In the genomic region with DNA sequence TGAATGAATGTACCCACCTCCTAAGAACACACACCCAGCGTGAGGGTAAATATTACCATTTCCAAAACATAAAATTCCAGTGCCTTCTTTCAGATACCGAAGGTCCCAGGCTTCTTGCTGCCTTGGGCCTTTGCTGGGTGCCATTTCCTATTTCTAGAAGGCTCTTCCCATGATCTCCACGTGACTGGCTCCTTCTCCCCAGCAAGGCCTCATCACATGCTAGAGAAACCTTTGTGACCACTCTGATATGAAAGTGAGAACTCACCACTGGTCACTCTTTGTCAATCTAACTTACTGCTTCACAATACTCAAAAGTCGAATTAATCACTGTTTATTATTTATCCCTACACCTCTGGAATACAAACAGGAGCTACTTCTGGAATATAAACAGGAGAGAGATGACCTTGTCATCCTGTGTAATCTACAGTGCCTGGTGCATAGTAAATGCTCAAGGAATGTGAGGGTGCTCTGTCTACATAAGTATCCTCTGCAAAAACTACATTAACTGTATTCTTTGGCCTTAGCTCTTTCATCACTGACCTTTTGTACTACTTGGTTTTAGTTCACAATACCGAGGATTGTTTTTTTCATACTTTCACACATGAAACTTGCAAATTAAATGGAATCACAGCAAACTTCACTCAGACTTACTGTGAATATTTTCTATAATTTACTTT, we compare ENCODE assay signal across 1 cellular context.
TF ChIP-seq lines count a peak whose summit lies in the region.

No MANE protein-coding gene starts in this region.

TF ChIP-seq in WTC11, 78 proteins besides CTCF, POLR2A, EP300 and RAD21:
- TF ChIP-seq, protein P1, sequence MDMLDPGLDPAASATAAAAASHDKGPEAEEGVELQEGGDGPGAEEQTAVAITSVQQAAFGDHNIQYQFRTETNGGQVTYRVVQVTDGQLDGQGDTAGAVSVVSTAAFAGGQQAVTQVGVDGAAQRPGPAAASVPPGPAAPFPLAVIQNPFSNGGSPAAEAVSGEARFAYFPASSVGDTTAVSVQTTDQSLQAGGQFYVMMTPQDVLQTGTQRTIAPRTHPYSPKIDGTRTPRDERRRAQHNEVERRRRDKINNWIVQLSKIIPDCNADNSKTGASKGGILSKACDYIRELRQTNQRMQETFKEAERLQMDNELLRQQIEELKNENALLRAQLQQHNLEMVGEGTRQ (CRISPR knock-in tag; IDR thresholded peaks at IDR 0.05), result no peak
- TF ChIP-seq SP1 (CRISPR knock-in tag; conservative IDR thresholded peaks at IDR 0.05), result no peak
- TF ChIP-seq OVOL2 (CRISPR knock-in tag; IDR thresholded peaks at IDR 0.05; ENCODE audit: borderline replicate concordance), result no peak
- TF ChIP-seq TEAD1 (CRISPR knock-in tag; IDR thresholded peaks at IDR 0.05), result no peak
- no peak for TF ChIP-seq KAT7 (CRISPR knock-in tag; IDR thresholded peaks at IDR 0.05; ENCODE audit: borderline replicate concordance)
- TF ChIP-seq NR2C2 (CRISPR knock-in tag; IDR thresholded peaks at IDR 0.05), result no peak
- TF ChIP-seq JUN (CRISPR knock-in tag; IDR thresholded peaks at IDR 0.05), result no peak
- TF ChIP-seq, protein P2, sequence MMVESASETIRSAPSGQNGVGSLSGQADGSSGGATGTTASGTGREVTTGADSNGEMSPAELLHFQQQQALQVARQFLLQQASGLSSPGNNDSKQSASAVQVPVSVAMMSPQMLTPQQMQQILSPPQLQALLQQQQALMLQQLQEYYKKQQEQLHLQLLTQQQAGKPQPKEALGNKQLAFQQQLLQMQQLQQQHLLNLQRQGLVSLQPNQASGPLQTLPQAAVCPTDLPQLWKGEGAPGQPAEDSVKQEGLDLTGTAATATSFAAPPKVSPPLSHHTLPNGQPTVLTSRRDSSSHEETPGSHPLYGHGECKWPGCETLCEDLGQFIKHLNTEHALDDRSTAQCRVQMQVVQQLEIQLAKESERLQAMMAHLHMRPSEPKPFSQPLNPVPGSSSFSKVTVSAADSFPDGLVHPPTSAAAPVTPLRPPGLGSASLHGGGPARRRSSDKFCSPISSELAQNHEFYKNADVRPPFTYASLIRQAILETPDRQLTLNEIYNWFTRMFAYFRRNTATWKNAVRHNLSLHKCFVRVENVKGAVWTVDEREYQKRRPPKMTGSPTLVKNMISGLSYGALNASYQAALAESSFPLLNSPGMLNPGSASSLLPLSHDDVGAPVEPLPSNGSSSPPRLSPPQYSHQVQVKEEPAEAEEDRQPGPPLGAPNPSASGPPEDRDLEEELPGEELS (CRISPR knock-in tag; IDR thresholded peaks at IDR 0.05), result no peak
- no peak for TF ChIP-seq TCF7 (CRISPR knock-in tag; IDR thresholded peaks at IDR 0.05; ENCODE audit: low read depth)
- no peak for TF ChIP-seq SMAD4 (CRISPR knock-in tag; IDR thresholded peaks at IDR 0.05)
- TF ChIP-seq, protein P3, sequence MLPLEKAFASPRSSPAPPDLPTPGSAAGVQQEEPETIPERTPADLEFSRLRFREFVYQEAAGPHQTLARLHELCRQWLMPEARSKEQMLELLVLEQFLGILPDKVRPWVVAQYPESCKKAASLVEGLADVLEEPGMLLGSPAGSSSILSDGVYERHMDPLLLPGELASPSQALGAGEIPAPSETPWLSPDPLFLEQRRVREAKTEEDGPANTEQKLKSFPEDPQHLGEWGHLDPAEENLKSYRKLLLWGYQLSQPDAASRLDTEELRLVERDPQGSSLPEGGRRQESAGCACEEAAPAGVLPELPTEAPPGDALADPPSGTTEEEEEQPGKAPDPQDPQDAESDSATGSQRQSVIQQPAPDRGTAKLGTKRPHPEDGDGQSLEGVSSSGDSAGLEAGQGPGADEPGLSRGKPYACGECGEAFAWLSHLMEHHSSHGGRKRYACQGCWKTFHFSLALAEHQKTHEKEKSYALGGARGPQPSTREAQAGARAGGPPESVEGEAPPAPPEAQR (CRISPR knock-in tag; IDR thresholded peaks at IDR 0.05), result no peak
- TF ChIP-seq ZNF121 (CRISPR knock-in tag; IDR thresholded peaks at IDR 0.05), result no peak
- TF ChIP-seq, protein P4, sequence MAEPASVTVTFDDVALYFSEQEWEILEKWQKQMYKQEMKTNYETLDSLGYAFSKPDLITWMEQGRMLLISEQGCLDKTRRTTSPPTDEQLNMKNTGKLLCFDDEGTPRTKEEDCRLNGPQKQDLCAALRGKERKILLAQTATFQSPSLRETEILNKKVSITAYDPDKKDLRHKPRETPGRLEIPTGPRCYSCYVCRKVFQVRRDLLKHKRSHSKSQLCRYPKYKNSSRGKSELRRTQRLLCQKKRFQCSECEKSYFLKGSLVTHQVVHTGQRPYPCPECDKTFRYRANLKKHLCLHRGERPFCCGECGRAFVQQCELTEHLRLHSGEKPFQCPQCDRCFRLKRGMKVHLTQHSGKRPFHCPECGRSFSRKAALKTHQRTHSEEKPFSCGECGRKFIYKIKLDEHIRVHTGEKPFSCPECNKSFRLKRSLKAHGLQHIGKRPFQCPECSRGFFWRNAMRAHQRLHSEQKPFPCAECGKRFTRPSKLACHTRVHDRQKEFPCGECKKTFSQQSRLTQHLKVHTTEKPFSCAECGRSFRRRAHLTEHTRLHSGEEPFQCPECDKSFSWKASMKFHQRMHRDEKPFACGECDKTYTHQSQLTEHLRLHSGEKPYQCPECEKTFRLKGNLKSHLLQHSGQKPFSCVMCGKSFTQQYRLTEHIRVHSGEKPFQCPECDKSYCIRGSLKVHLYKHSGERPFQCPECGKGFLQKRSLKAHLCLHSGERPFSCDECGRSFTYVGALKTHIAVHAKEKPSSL (CRISPR knock-in tag; conservative IDR thresholded peaks at IDR 0.05), result no peak
- no peak for TF ChIP-seq FOXK1 (CRISPR knock-in tag; IDR thresholded peaks at IDR 0.05)
- TF ChIP-seq TP53 (CRISPR knock-in tag; IDR thresholded peaks at IDR 0.05), result no peak
